ENCODE assay signal across 18 cellular contexts in genomic region chr2:240419321-240419720, GRCh38.
"Had no signal": no experiment of that assay in that cellular context is flagged by ENCODE, and none has a peak within 500 bp of the region (broad histone marks: within the 10 kb centered on the region; RNA-seq: fewer than 3 reads in every experiment).

No MANE protein-coding gene starts in this region.

- H3K9me3 ChIP-seq: thyroid gland, uterus had no signal

- H3K27me3 ChIP-seq: neural progenitor cell, thyroid gland, uterus had no signal

- H3K4me1 Mint-ChIP-seq: activated CD4-positive, alpha-beta T cell treated with anti-CD3 and anti-CD28 coated beads for 36 hours; activated naive CD8-positive, alpha-beta T cell treated with anti-CD3 and anti-CD28 coated beads for 36 hours; stimulated activated naive B cell treated with anti-CD40 and anti-IgM and Interleukin-4, amounts not matched to agents 10 μg/mL and 1 μg/mL and 100 μg/mL, for 72 hours; WTC11 had no signal

- DNase-seq: activated CD4-positive, alpha-beta T cell treated with anti-CD3 and anti-CD28 coated beads for 36 hours; activated CD4-positive, alpha-beta T cell treated with anti-CD3 and anti-CD28 coated beads, Interleukin-2, amount 50 U/mL, for 48 hours; activated gamma-delta T cell; activated naive CD8-positive, alpha-beta T cell treated with anti-CD3 and anti-CD28 coated beads for 36 hours; amniotic stem cell; dermis blood vessel endothelial cell; effector memory CD4-positive, alpha-beta T cell; esophagus squamous epithelium; left cardiac atrium; mammary epithelial cell; spleen; stimulated activated naive B cell treated with anti-CD40 and anti-IgM and Interleukin-4, amounts not matched to agents 10 μg/mL and 1 μg/mL and 100 μg/mL, for 72 hours; thyroid gland had no signal

- H3K4me3 Mint-ChIP-seq: activated CD4-positive, alpha-beta T cell treated with anti-CD3 and anti-CD28 coated beads for 36 hours; activated naive CD8-positive, alpha-beta T cell treated with anti-CD3 and anti-CD28 coated beads for 36 hours; neural progenitor cell; stimulated activated naive B cell treated with anti-CD40 and anti-IgM and Interleukin-4, amounts not matched to agents 10 μg/mL and 1 μg/mL and 100 μg/mL, for 72 hours; WTC11 had no signal

- H3K4me1 ChIP-seq: esophagus squamous epithelium, neural progenitor cell, spleen, thyroid gland, uterus had no signal

- H3K27ac ChIP-seq: esophagus squamous epithelium, neural progenitor cell, SK-N-MC, spleen, thyroid gland, uterus had no signal

- ATAC-seq: activated CD4-positive, alpha-beta T cell treated with anti-CD3 and anti-CD28 coated beads for 36 hours; left cardiac atrium; stimulated activated naive B cell treated with anti-CD40 and anti-IgM and Interleukin-4, amounts not matched to agents 10 μg/mL and 1 μg/mL and 100 μg/mL, for 72 hours; WTC11 had no signal

- FAIRE-seq: TTC549 had no signal

- H3K27ac Mint-ChIP-seq: activated CD4-positive, alpha-beta T cell treated with anti-CD3 and anti-CD28 coated beads for 36 hours; activated naive CD8-positive, alpha-beta T cell treated with anti-CD3 and anti-CD28 coated beads for 36 hours; neural progenitor cell; stimulated activated naive B cell treated with anti-CD40 and anti-IgM and Interleukin-4, amounts not matched to agents 10 μg/mL and 1 μg/mL and 100 μg/mL, for 72 hours; WTC11 had no signal

- H3K36me3 ChIP-seq: esophagus squamous epithelium, neural progenitor cell, spleen, thyroid gland, uterus had no signal

- H3K36me3 Mint-ChIP-seq: neural progenitor cell had no signal

- H3K4me3 ChIP-seq: esophagus squamous epithelium, neural progenitor cell, SK-N-MC, spleen, thyroid gland, uterus had no signal

- H3K27me3 Mint-ChIP-seq: activated CD4-positive, alpha-beta T cell treated with anti-CD3 and anti-CD28 coated beads for 36 hours; activated naive CD8-positive, alpha-beta T cell treated with anti-CD3 and anti-CD28 coated beads for 36 hours had no signal
